Comparison of ENCODE assay signal across 8 cellular contexts in genomic region chr20:50151034-50151743, GRCh38. TPM values are rescaled to one million over a fixed set of nuclear protein-coding genes. Genes with fewer than 3 reads are reported as not detected.
DNase-seq lines count a peak whose midpoint lies in the region; ATAC-seq and TF ChIP-seq lines count a peak whose summit lies in the region.

No MANE protein-coding gene starts in this region.

- in situ Hi-C loops in GM23248 (cut with MboI) (no loop called here), gastrocnemius medialis (cut with MboI; ENCODE audit: low sequenced_read_pairs in 4 of 4) (no loop called here)

- H3K4me3 ChIP-seq in GM23248 (peak overlapping the region; percentile 82), Peyer's patch (peak overlapping the region in 2 of 4 donors; percentile 87 to 92), esophagus muscularis mucosa (peak overlapping the region in 1 of 4 donors; percentile 98), gastrocnemius medialis (peak overlapping the region in 2 of 4 donors; percentile 82 to 83)

- H3K27ac ChIP-seq in GM23248 = peak overlapping the region; percentile 61
- peak overlapping the region in 3 of 4 donors; percentile 85 to 94 (median 92) for H3K27ac ChIP-seq in Peyer's patch
- H3K27ac ChIP-seq in esophagus muscularis mucosa (replicated peaks in 1 of 4) = peak overlapping the region; percentile 34 to 93 (median 69)
- peak overlapping the region; percentile 91 to 96 (median 94) for H3K27ac ChIP-seq in gastrocnemius medialis

- WGBS in GM23248 (ENCODE audit: low coverage in 1 of 2, low lambda C conversion rate in 2 of 2, missing lambda C conversion rate in 2 of 2), 2 experiments = 77 to 80% methylated on average over 8 to 10 of the region's 10 CpGs
- WGBS in esophagus muscularis mucosa = 87% methylated on average over 10 of the region's 10 CpGs

- H3K79me2 ChIP-seq in GM23248 (ENCODE audit: insufficient read depth) = peaks cover 72% of the 10 kb centered on the region

- H3K9me2 ChIP-seq in GM23248 (ENCODE audit: insufficient read depth) = no peaks in the 10 kb centered on the region

- no peaks in the 10 kb centered on the region for H3F3A ChIP-seq in GM23248 (ENCODE audit: insufficient read depth)

- H4K20me1 ChIP-seq in GM23248 (ENCODE audit: insufficient read depth) = no peaks in the 10 kb centered on the region

- ATAC-seq in gastrocnemius medialis = no peak
- no peak for ATAC-seq in HG02981 (IDR thresholded peaks at IDR 0.05; ENCODE audit: unreplicated experiment)
- ATAC-seq in GM18867 (IDR thresholded peaks at IDR 0.05; ENCODE audit: unreplicated experiment) = no peak

- peak overlapping the region; percentile 94 for H3K4me2 ChIP-seq in GM23248 (ENCODE audit: unreplicated experiment)

- no peaks in the 10 kb centered on the region for H3K27me3 ChIP-seq in GM23248 (replicated peaks; ENCODE audit: insufficient read depth)
- H3K27me3 ChIP-seq in Peyer's patch = no peaks in the 10 kb centered on the region
- H3K27me3 ChIP-seq in esophagus muscularis mucosa = no peaks in the 10 kb centered on the region
- no peaks in the 10 kb centered on the region for H3K27me3 ChIP-seq in gastrocnemius medialis

- no peak for TF ChIP-seq CTCF in Peyer's patch (IDR thresholded peaks at IDR 0.05)
- no peak for TF ChIP-seq CTCF in esophagus muscularis mucosa (IDR thresholded peaks at IDR 0.05)
- no peak for TF ChIP-seq CTCF in gastrocnemius medialis (IDR thresholded peaks at IDR 0.05 in 4 of 5, conservative IDR thresholded peaks at IDR 0.05 in 1 of 5)

- intact Hi-C loops in esophagus muscularis mucosa (cut with DNase I) = no loop called here
- intact Hi-C loops in gastrocnemius medialis (cut with DNase I; ENCODE audit: low total_unique reads) = no loop called here
- intact Hi-C loops in head of caudate nucleus (cut with DNase I) = loop anchor here (5.0 kb wide), 1 partner anchor 39 kb away; the partner anchor contains the start of gene UBE2V1

- no peak overlapping the region for H2AFZ ChIP-seq in GM23248

- H3K9me3 ChIP-seq in GM23248 (ENCODE audit: low read depth) (no peaks in the 10 kb centered on the region), Peyer's patch (no peaks in the 10 kb centered on the region), esophagus muscularis mucosa (no peaks in the 10 kb centered on the region), gastrocnemius medialis (no peaks in the 10 kb centered on the region)

- no peak for TF ChIP-seq EP300 in esophagus muscularis mucosa (IDR thresholded peaks at IDR 0.05)

- no peak for TF ChIP-seq POLR2A in Peyer's patch (IDR thresholded peaks at IDR 0.05)
- TF ChIP-seq POLR2A in esophagus muscularis mucosa (IDR thresholded peaks at IDR 0.05; ENCODE audit: low read depth) = no peak
- TF ChIP-seq POLR2A in gastrocnemius medialis (IDR thresholded peaks at IDR 0.05) = no peak

- H3K36me3 ChIP-seq in GM23248 (ENCODE audit: low read depth) = no peaks in the 10 kb centered on the region
- no peaks in the 10 kb centered on the region for H3K36me3 ChIP-seq in Peyer's patch
- peaks cover 0 to 16% (median 13%) of the 10 kb centered on the region in 4 donors for H3K36me3 ChIP-seq in esophagus muscularis mucosa
- no peaks in the 10 kb centered on the region for H3K36me3 ChIP-seq in gastrocnemius medialis

- DNase-seq in GM23248 = peak; percentile 47
- no peak for DNase-seq in Peyer's patch
- DNase-seq in esophagus muscularis mucosa (ENCODE audit: extremely low spot score) = no peak
- no peak for DNase-seq in gastrocnemius medialis
- DNase-seq in NOMO-1 treated with dmso at 0.1 percent for 144 hours (lab: John Stamatoyannopoulos, UW; ENCODE audit: unreplicated experiment) = no peak
- DNase-seq in head of caudate nucleus = no peak

- peak overlapping the region; percentile 90 for H3K9ac ChIP-seq in GM23248

- H3K4me1 ChIP-seq in GM23248 (ENCODE audit: insufficient read depth) (peaks cover 41% of the 10 kb centered on the region), Peyer's patch (peaks cover 6 to 54% (median 17%) of the 10 kb centered on the region in 4 donors), esophagus muscularis mucosa (peaks cover 64 to 76% (median 74%) of the 10 kb centered on the region in 4 donors), gastrocnemius medialis (peaks cover 63 to 66% of the 10 kb centered on the region in 2 donors)

RNA-seq across cellular contexts. Expression of gene PEDS1, which starts 2.3 kb away (rescaled TPM):
- 54.6 and 55.7 TPM in 2 replicates for total RNA-seq in GM23248 (2014; rRNA removed; shearing (Covaris generic))
- 53.9 and 54.0 TPM in 2 replicates for polyA plus RNA-seq in GM23248 (2016; fragmentation: Nextera tagmentation; extraction: Ambion mirVana)
- 10 to 100 TPM; 13.2 to 34.3 (median 24.5) TPM for total RNA-seq in Peyer's patch
- total RNA-seq in esophagus muscularis mucosa = 10 to 100 TPM; 22.2 to 50.3 (median 30.7) TPM
- total RNA-seq in gastrocnemius medialis = 10 to 100 TPM; 33.2 to 77.9 (median 38.2) TPM

RNA-seq across cellular contexts. Expression of gene UBE2V1, which starts 38.2 kb away (rescaled TPM):
- 41.7 and 49.1 TPM in 2 replicates for total RNA-seq in GM23248 (2014; rRNA removed; shearing (Covaris generic))
- polyA plus RNA-seq in GM23248 (2016; fragmentation: Nextera tagmentation; extraction: Ambion mirVana) = 186 and 197 TPM in 2 replicates
- 100 to 1,000 TPM in 3 of 4 donors, 10 to 100 TPM in 1; 94.4 to 111 (median 105) TPM for total RNA-seq in Peyer's patch
- total RNA-seq in esophagus muscularis mucosa = 100 to 1,000 TPM in 1 of 4 donors, 10 to 100 TPM in 3; 66.8 to 104 (median 78.3) TPM
- total RNA-seq in gastrocnemius medialis = 10 to 100 TPM; 37.6 to 58.5 (median 46.9) TPM

RNA-seq across cellular contexts. Expression of gene CEBPB, which starts 39.4 kb away (rescaled TPM):
- total RNA-seq in GM23248 (2014; rRNA removed; shearing (Covaris generic)) = 54.4 and 73.8 TPM in 2 replicates
- polyA plus RNA-seq in GM23248 (2016; fragmentation: Nextera tagmentation; extraction: Ambion mirVana) = 46.5 and 47.1 TPM in 2 replicates
- total RNA-seq in Peyer's patch (10 to 100 TPM; 13.8 to 41.3 (median 27.8) TPM), esophagus muscularis mucosa (100 to 1,000 TPM; 105 to 195 (median 144) TPM), gastrocnemius medialis (100 to 1,000 TPM; 219 to 434 (median 321) TPM)
